26 cellular contexts compared by ENCODE assay signal in the genomic region with DNA sequence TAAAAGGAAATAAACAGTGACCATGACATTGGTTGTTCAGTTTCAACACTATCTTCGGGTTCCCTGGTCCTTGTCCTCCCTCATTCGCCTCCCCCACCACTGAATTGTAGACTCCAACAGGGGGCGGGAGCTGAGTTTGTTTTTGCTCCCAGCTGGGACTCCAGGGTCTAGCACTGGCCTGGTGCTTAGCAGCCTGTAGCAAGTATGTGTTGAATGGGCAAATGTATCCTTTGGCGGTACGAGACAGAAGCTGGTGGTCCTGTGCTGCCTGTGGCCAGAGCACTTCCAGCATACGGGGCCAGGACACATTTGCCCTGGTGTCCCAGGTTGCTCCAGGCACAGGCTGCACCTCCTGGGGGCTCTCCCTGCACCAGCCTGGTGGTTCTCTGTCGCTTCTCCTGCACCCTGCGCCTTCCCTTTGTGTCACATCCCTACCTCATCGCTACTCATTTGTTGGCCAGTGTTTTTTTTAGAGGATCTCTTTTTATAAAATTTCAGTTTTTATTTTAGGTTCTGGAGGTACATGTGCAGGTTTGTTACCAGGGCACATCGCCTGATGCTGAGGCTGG. TPM values are rescaled to one million over a fixed set of nuclear protein-coding genes. Genes with fewer than 3 reads are reported as not detected.
A peak's percentile ranks its signal among the peaks of the same experiment; 100 is the strongest.
DNase-seq lines count a peak whose midpoint lies in the region; ATAC-seq and TF ChIP-seq lines count a peak whose summit lies in the region.
"Had no signal": no experiment of that assay in that cellular context is flagged by ENCODE, and none has a peak within 500 bp of the region (broad histone marks: within the 10 kb centered on the region; RNA-seq: fewer than 3 reads in every experiment).

No MANE protein-coding gene starts in this region.

- H3K9me3 Mint-ChIP-seq in activated CD8-positive, alpha-beta memory T cell treated with anti-CD3 and anti-CD28 coated beads, Interleukin-2, amount 10 ng/mL, durations not matched to agents 7 days and 5 days (ENCODE audit: low read depth), result peaks cover 2% of the 10 kb centered on the region
- H3K9me3 Mint-ChIP-seq: CD8-positive, alpha-beta T cell had no signal

- H3K4me3 ChIP-seq in dorsolateral prefrontal cortex (peak overlapping the region in 5 of 59 donors; percentile 28 to 46 (median 33)), foreskin fibroblast (ENCODE audit: low read depth in 1 of 2, low read length in 2 of 2) (no peak overlapping the region)
- H3K4me3 ChIP-seq: GM12878, GM23248 had no signal

- no peak for TF ChIP-seq CTCF in dorsolateral prefrontal cortex (IDR thresholded peaks at IDR 0.05 in 54 of 56, conservative IDR thresholded peaks at IDR 0.05 in 2 of 56; ENCODE audit: low read depth in 1 of 56, partially characterized antibody in 56 of 56)
- no peak for TF ChIP-seq CTCF in foreskin fibroblast (IDR thresholded peaks at IDR 0.05; ENCODE audit: low read depth, low read length)

- peak overlapping the region; percentile 70 to 96 (median 92) for H3K27ac ChIP-seq in dorsolateral prefrontal cortex
- H3K27ac ChIP-seq in temporal lobe (ENCODE audit: low read depth, low read length), result peak overlapping the region; percentile 94
- H3K27ac ChIP-seq: GM23248, RWPE1 had no signal

- no peaks in the 10 kb centered on the region for H3K36me3 Mint-ChIP-seq in activated CD8-positive, alpha-beta memory T cell treated with anti-CD3 and anti-CD28 coated beads, Interleukin-2, amount 10 ng/mL, durations not matched to agents 7 days and 5 days
- H3K36me3 Mint-ChIP-seq: CD8-positive, alpha-beta T cell; IgD-negative memory B cell had no signal

- no peak overlapping the region for H3K27ac Mint-ChIP-seq in activated CD8-positive, alpha-beta memory T cell treated with anti-CD3 and anti-CD28 coated beads, Interleukin-2, amount 10 ng/mL, durations not matched to agents 7 days and 5 days
- H3K27ac Mint-ChIP-seq: CD8-positive, alpha-beta T cell; H9 had no signal

- H3K4me3 Mint-ChIP-seq in activated CD8-positive, alpha-beta memory T cell treated with anti-CD3 and anti-CD28 coated beads, Interleukin-2, amount 10 ng/mL, durations not matched to agents 7 days and 5 days, result no peak overlapping the region
- H3K4me3 Mint-ChIP-seq: CD8-positive, alpha-beta T cell; H9; IgD-negative memory B cell had no signal

- intact Hi-C loops in dorsolateral prefrontal cortex (cut with DNase I), result loop anchor here in 1 of 2 donors (2.0 kb wide), 2 partner anchors 16 to 42 kb away; no protein-coding TSS in a partner anchor

- peak; percentile 11 for DNase-seq in activated CD8-positive, alpha-beta memory T cell treated with anti-CD3 and anti-CD28 coated beads, Interleukin-2, amount 10 ng/mL, durations not matched to agents 7 days and 5 days
- DNase-seq in activated CD8-positive, alpha-beta memory T cell treated with anti-CD3 and anti-CD28 coated beads, Interleukin-2, amount 50 U/mL, for 48 hours, result no peak
- peak in 1 of 10 donors; percentile 3 for DNase-seq in dorsolateral prefrontal cortex
- peak; percentile 53 for DNase-seq in mesenteric fat pad (ENCODE audit: low spot score)
- no peak for DNase-seq in foreskin fibroblast
- DNase-seq: 8988T; CD8-positive, alpha-beta T cell; DND-41; GM23248; H9; Karpas-422; MV-4-11; NCI-H1105 treated with DMSO at 0.1 percent for 48 hours; NCI-H2029 treated with DMSO at 0.1 percent for 48 hours; NCI-H226; NCI-H524; NCI-H774; NK-92 treated with Interleukin-12 subunit alpha and Interleukin-12 subunit beta, amount 100 ng/mL, for 24 hours; SHP77 treated with DMSO at 0.1 percent for 48 hours had no signal

- no peaks in the 10 kb centered on the region for H3K4me1 Mint-ChIP-seq in activated CD8-positive, alpha-beta memory T cell treated with anti-CD3 and anti-CD28 coated beads, Interleukin-2, amount 10 ng/mL, durations not matched to agents 7 days and 5 days
- H3K4me1 Mint-ChIP-seq: H9, IgD-negative memory B cell had no signal

- peaks cover 5% of the 10 kb centered on the region for H3K27me3 Mint-ChIP-seq in activated CD8-positive, alpha-beta memory T cell treated with anti-CD3 and anti-CD28 coated beads, Interleukin-2, amount 10 ng/mL, durations not matched to agents 7 days and 5 days
- H3K27me3 Mint-ChIP-seq: IgD-negative memory B cell had no signal

- ATAC-seq in activated CD8-positive, alpha-beta memory T cell treated with anti-CD3 and anti-CD28 coated beads, Interleukin-2, amount 10 ng/mL, durations not matched to agents 7 days and 5 days, result no peak
- ATAC-seq in HG03457 (IDR thresholded peaks at IDR 0.05; ENCODE audit: unreplicated experiment) (no peak), HG03175 (IDR thresholded peaks at IDR 0.05; ENCODE audit: unreplicated experiment) (no peak)
- ATAC-seq: CD8-positive, alpha-beta T cell; GM12878 had no signal

- CTCF ChIA-PET in activated CD8-positive, alpha-beta memory T cell treated with anti-CD3 and anti-CD28 coated beads, Interleukin-2, amount 10 ng/mL, durations not matched to agents 7 days and 5 days (lab: Charles Lee), result no interaction called here

- no peaks in the 10 kb centered on the region for H3K27me3 ChIP-seq in dorsolateral prefrontal cortex

RNA-seq across cellular contexts. Expression of gene PHACTR3, which starts 40.1 kb away (rescaled TPM):
- total RNA-seq in activated CD8-positive, alpha-beta memory T cell treated with anti-CD3 and anti-CD28 coated beads, Interleukin-2, amount 10 ng/mL, durations not matched to agents 7 days and 5 days, result not detected
- total RNA-seq in dorsolateral prefrontal cortex (100 to 1,000 TPM in 74 of 120 experiments, 10 to 100 TPM in 46; 79.3 to 168 (median 106) TPM), mesenteric fat pad (1.8 TPM), temporal lobe (31.0 TPM)
- total RNA-seq: CD8-positive, alpha-beta T cell; GM23248; H9; M059J had no signal

Comparison
In these comparisons a context has a peak if more than half of its experiments do, and no peak if none do; other contexts are left out.
1. DNase-seq: peak in activated CD8-positive, alpha-beta memory T cell treated with anti-CD3 and anti-CD28 coated beads, Interleukin-2, amount 10 ng/mL, durations not matched to agents 7 days and 5 days (single experiment) and mesenteric fat pad (single experiment); none in activated CD8-positive, alpha-beta memory T cell treated with anti-CD3 and anti-CD28 coated beads, Interleukin-2, amount 50 U/mL, for 48 hours (single experiment) and foreskin fibroblast (0 of 2).
2. RNA of gene PHACTR3, which starts 40.1 kb away (total RNA-seq): 79.3 to 168 TPM in dorsolateral prefrontal cortex and 31.0 TPM in temporal lobe (single experiment); 1.8 TPM in mesenteric fat pad (single experiment) and not detected in activated CD8-positive, alpha-beta memory T cell treated with anti-CD3 and anti-CD28 coated beads, Interleukin-2, amount 10 ng/mL, durations not matched to agents 7 days and 5 days; every median in the first group is over 10 times any median in the second.